In the genomic region with DNA sequence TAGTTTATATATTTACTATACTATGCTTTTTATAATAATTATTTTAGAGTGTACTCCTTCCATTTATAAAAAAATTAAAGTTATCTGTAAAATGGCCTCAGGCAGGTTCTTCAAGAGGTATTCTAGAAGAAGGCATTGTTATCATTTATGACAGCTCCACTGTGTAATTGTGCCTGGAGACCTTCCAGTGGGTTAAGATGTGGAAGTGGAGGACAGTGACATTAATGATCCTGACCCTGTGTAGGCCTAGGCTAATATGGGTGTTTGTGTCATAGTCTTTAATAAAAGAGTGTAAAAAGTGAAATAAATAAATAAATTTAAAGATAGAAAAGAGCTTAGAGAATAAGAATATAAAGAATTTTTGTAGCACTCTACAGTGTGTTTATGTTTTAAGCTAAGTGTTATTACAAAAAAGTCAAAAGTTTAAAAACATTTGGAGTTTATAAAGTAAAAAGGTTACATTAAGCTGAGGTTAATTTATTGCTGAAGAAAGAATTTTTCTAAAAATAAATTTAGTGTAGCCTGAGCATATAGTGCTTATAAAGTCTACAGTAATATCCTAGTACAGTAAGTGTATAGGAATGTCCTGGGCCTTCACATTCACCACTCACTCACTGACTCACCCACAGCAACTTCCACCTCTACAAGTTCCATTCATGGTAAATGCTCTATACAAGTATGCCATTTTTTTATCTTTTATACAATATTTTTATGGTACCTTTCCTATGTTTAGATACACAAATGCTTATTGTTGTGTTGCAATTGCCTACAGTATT, we compare ENCODE assay signal across 11 cellular contexts.
DNase-seq lines count a peak whose midpoint lies in the region; ATAC-seq and TF ChIP-seq lines count a peak whose summit lies in the region.
"Had no signal": no experiment of that assay in that cellular context is flagged by ENCODE, and none has a peak within 500 bp of the region (broad histone marks: within the 10 kb centered on the region; RNA-seq: fewer than 3 reads in every experiment).

No MANE protein-coding gene starts in this region.

- intact Hi-C loops in IMR-90 (cut with micrococcal nuclease), result no loop called here

- peak overlapping the region; percentile 92; the same call in 1 of the 2 replicates for H3K18ac ChIP-seq in IMR-90 (ENCODE audit: low read depth, low read length)

- TF ChIP-seq POLR2A in IMR-90 (IDR thresholded peaks at IDR 0.05; ENCODE audit: low read depth, low read length), result no peak

- peak overlapping the region; percentile 81; the same call in 2 of the 3 replicates for H2BK15ac ChIP-seq in IMR-90 (ENCODE audit: low read depth, low read length)

- peaks cover 8% of the 10 kb centered on the region for H3K4me1 ChIP-seq in IMR-90 (ENCODE audit: control insufficient read depth, insufficient read depth, low read length)

- no peaks in the 10 kb centered on the region for H3K36me3 ChIP-seq in IMR-90 (ENCODE audit: control insufficient read depth, insufficient read depth, low read length)

- no peaks in the 10 kb centered on the region for H3K79me1 ChIP-seq in IMR-90 (ENCODE audit: low read depth in 1 of 2, low read length in 2 of 2)

- peak overlapping the region; percentile 63; the same call in 1 of the 2 replicates for H3K4me2 ChIP-seq in IMR-90 (ENCODE audit: low read depth, low read length)

- H2AK5ac ChIP-seq in IMR-90 (ENCODE audit: low read depth, low read length), result peak overlapping the region; percentile 49

- H3K9me1 ChIP-seq in IMR-90 (ENCODE audit: insufficient read depth, low read length), result peaks cover 8% of the 10 kb centered on the region

- CTCF ChIA-PET in AG04449 (lab: Yijun Ruan, JAX), result interaction anchor here (1.5 to 2.6 kb wide), 4 partner anchors 10 to 32 kb away, joined by 4 to 20 read pairs (median 9); no protein-coding TSS in a partner anchor
- CTCF ChIA-PET in IMR-90 (lab: Yijun Ruan, JAX), result interaction anchor here (1.0 to 1.5 kb wide), 2 partner anchors 13 to 33 kb away, joined by 3 read pairs; no protein-coding TSS in a partner anchor

- H3K56ac ChIP-seq in IMR-90 (ENCODE audit: extremely low read depth, insufficient read depth, low read length), result peak overlapping the region; percentile 81; the same call in 1 of the 2 replicates

- no TSS peak for BruUV-seq in IMR-90 (replicated peaks; lab: Mats Ljungman, UMichigan)

- H2BK20ac ChIP-seq in IMR-90 (ENCODE audit: low read depth, low read length), result peak overlapping the region; percentile 99

- H2AK9ac ChIP-seq in IMR-90 (replicated peaks; ENCODE audit: low read depth, low read length, poor library complexity), result no peak overlapping the region

- peak overlapping the region in 1 of 2 experiments; percentile 86; a peak in 2 of 4 replicates for H4K8ac ChIP-seq in IMR-90 (ENCODE audit: low read depth in 2 of 2, low read length in 2 of 2)

- peak overlapping the region; percentile 97 for H3K4ac ChIP-seq in IMR-90 (ENCODE audit: low read depth, low read length)

- peak; percentile 99 for ATAC-seq in IMR-90 (ENCODE audit: low read depth)
- ATAC-seq in HG02973 (IDR thresholded peaks at IDR 0.05; ENCODE audit: unreplicated experiment), result no peak
- ATAC-seq in HG02885 (IDR thresholded peaks at IDR 0.05; ENCODE audit: poor library complexity, unreplicated experiment), result no peak

- in situ Hi-C loops in IMR-90 (cut with MboI; ENCODE audit: low sequenced_read_pairs) (no loop called here), astrocyte of the spinal cord (cut with HindIII; ENCODE audit: low sequenced_read_pairs) (no loop called here)

- no peak for TF ChIP-seq CTCF in AG04449 (IDR thresholded peaks at IDR 0.05; ENCODE audit: insufficient read depth, low read length, missing control alignments)
- TF ChIP-seq CTCF in IMR-90 (conservative IDR thresholded peaks at IDR 0.05; ENCODE audit: low read depth, low read length), result no peak
- TF ChIP-seq CTCF in astrocyte of the spinal cord (IDR thresholded peaks at IDR 0.05; ENCODE audit: low read depth, low read length), result no peak

- no peaks in the 10 kb centered on the region for H3K27me3 ChIP-seq in IMR-90 (ENCODE audit: control insufficient read depth, insufficient read depth, low read length)

- H3K14ac ChIP-seq in IMR-90 (replicated peaks; ENCODE audit: low read depth, low read length), result peak overlapping the region; percentile 98

- H4K5ac ChIP-seq in IMR-90 (ENCODE audit: low read depth, low read length), result peak overlapping the region; percentile 71; the same call in 1 of the 2 replicates

- peaks cover 3% of the 10 kb centered on the region; the same call in 1 of the 2 replicates for H4K20me1 ChIP-seq in IMR-90 (ENCODE audit: insufficient read depth, low read length)

- H2AFZ ChIP-seq in IMR-90 (replicated peaks; ENCODE audit: low read length, poor library complexity), result no peak overlapping the region

- POLR2A ChIA-PET in AG04449 (lab: Yijun Ruan, JAX) (no interaction called here), IMR-90 (lab: Charles Lee; ENCODE audit: unreplicated experiment) (no interaction called here)

- H2BK5ac ChIP-seq in IMR-90 (ENCODE audit: low read depth, low read length, poor library complexity, severe bottlenecking), result peak overlapping the region; percentile 98

- H3K4me3 ChIP-seq in AG04449 (ENCODE audit: low read depth, low read length) (no peak overlapping the region), IMR-90 (ENCODE audit: insufficient read depth, low read depth, low read length) (no peak overlapping the region), astrocyte of the spinal cord (ENCODE audit: low read depth, low read length) (no peak overlapping the region)

- dilution Hi-C loops in IMR-90 (cut with HindIII; ENCODE audit: low sequenced_read_pairs, unreplicated experiment), result no loop called here

- H3K27ac ChIP-seq in IMR-90 (ENCODE audit: insufficient read depth, low read length), result peak overlapping the region; percentile 96
- H3K27ac ChIP-seq: C4-2B had no signal

- DNase-seq in AG04449 (ENCODE audit: low read depth, low spot score) (peak; percentile 93), IMR-90 (peak; percentile 98), astrocyte of the spinal cord (ENCODE audit: low read depth, low spot score) (peak; percentile 95), iris pigment epithelial cell (ENCODE audit: low read depth) (peak; percentile 97), Ammon's horn (ENCODE audit: low spot score) (no peak), CD1c-positive myeloid dendritic cell (ENCODE audit: extremely low spot score) (no peak)
- DNase-seq: amygdala, nephron progenitor cell had no signal

- no peak for TF ChIP-seq RAD21 in IMR-90 (IDR thresholded peaks at IDR 0.05; ENCODE audit: low read length)

- H3K9ac ChIP-seq in IMR-90 (ENCODE audit: low read depth, low read length), result no peak overlapping the region

- peak overlapping the region; percentile 88; the same call in 1 of the 2 replicates for H4K91ac ChIP-seq in IMR-90 (ENCODE audit: insufficient read depth, low read depth, low read length)

- peak overlapping the region; percentile 81; the same call in 1 of the 2 replicates for H3K23ac ChIP-seq in IMR-90 (ENCODE audit: low read depth, low read length)

- peaks cover 3% of the 10 kb centered on the region; the same call in 1 of the 2 replicates for H3K9me3 ChIP-seq in IMR-90 (ENCODE audit: control insufficient read depth, insufficient read depth, low read length)

- H2BK120ac ChIP-seq in IMR-90 (ENCODE audit: low read depth, low read length), result peak overlapping the region; percentile 99

TF ChIP-seq in IMR-90, 13 proteins besides CTCF, POLR2A, EP300 and RAD21:
- TF ChIP-seq USF2 (IDR thresholded peaks at IDR 0.05; ENCODE audit: low read depth, low read length) (no peak), ELK1 (IDR thresholded peaks at IDR 0.05; ENCODE audit: borderline replicate concordance, low read depth, low read length) (no peak), MAFK (IDR thresholded peaks at IDR 0.05; ENCODE audit: low read depth, low read length) (0 out of 2 replicates have a peak, but pooled peaks have one; percentile 28), MAZ (IDR thresholded peaks at IDR 0.05; ENCODE audit: borderline replicate concordance, low read depth, low read length) (no peak), CEBPB (IDR thresholded peaks at IDR 0.05; ENCODE audit: low read depth, low read length) (0 out of 2 replicates have a peak, but pooled peaks have one; percentile 0), FOS (IDR thresholded peaks at IDR 0.05; ENCODE audit: low read depth, low read length) (peak; percentile 83), RFX5 (IDR thresholded peaks at IDR 0.05; ENCODE audit: low read depth, low read length) (no peak)

Comparison
In these comparisons a context has a peak if more than half of its experiments do, and no peak if none do; other contexts are left out.
1. DNase-seq: peak in AG04449 (single experiment), IMR-90 (single experiment), astrocyte of the spinal cord (single experiment) and iris pigment epithelial cell (single experiment); none in Ammon's horn (single experiment) and CD1c-positive myeloid dendritic cell (single experiment).